ENCODE assay signal across 22 cellular contexts in genomic region chr7:34453150-34453549, GRCh38.
DNase-seq lines count a peak whose midpoint lies in the region; ATAC-seq and TF ChIP-seq lines count a peak whose summit lies in the region.
"Had no signal": no experiment of that assay in that cellular context is flagged by ENCODE, and none has a peak within 500 bp of the region (broad histone marks: within the 10 kb centered on the region; RNA-seq: fewer than 3 reads in every experiment).

No MANE protein-coding gene starts in this region.

- DNase-seq in AG08395 (ENCODE audit: low spot score) (peak; percentile 46), M059J (ENCODE audit: low read depth) (peak; percentile 34), cardiac fibroblast (ENCODE audit: low read depth in 2 of 2) (peak; percentile 40 to 46), myocyte (ENCODE audit: low read depth) (peak; percentile 3), iPS-NIHi7 (ENCODE audit: extremely low spot score) (no peak), left colon (no peak), NCI-H446 (lab: John Stamatoyannopoulos, UW) (no peak)
- DNase-seq: activated CD4-positive, alpha-beta T cell treated with anti-CD3 and anti-CD28 coated beads, Interleukin-2, amount 50 U/mL, for 4 hours; anterior cingulate cortex; CD8-positive, alpha-beta T cell; DMS79; foreskin melanocyte; NCI-H1436; SHP77 treated with DMSO at 0.1 percent for 48 hours; stimulated activated CD4-positive, alpha-beta T cell treated with anti-CD3 and anti-CD28 coated beads, Interleukin-12 subunit alpha, Interleukin-12 subunit beta, amount 100 ng/mL, for 4 hours; stimulated activated CD8-positive, alpha-beta memory T cell treated with anti-CD3 and anti-CD28 coated beads, Interleukin-4, amount 100 ng/mL, for 48 hours; substantia nigra; uterus; WERI-Rb-1 had no signal

- no peak for TF ChIP-seq CTCF in cardiac fibroblast (IDR thresholded peaks at IDR 0.05; ENCODE audit: low read depth, low read length)

- ATAC-seq in left colon (no peak), HG03280 (IDR thresholded peaks at IDR 0.05; ENCODE audit: unreplicated experiment) (no peak)
- ATAC-seq: CD8-positive, alpha-beta T cell; HepG2 had no signal

- H3K4me3 ChIP-seq in cardiac fibroblast (replicated peaks in 1 of 2; ENCODE audit: low read depth in 2 of 2, low read length in 2 of 2) = no peak overlapping the region
- H3K4me3 ChIP-seq: prostate gland, uterus had no signal

- intact Hi-C loops in left colon (cut with DNase I, micrococcal nuclease) = no loop called here

Comparison
In these comparisons a context has a peak if more than half of its experiments do, and no peak if none do; other contexts are left out.
1. DNase-seq: peak in AG08395 (single experiment), M059J (single experiment), cardiac fibroblast (2 of 2) and myocyte (single experiment); none in iPS-NIHi7 (single experiment), left colon (0 of 2) and NCI-H446 (0 of 2).